ENCODE assay signal across 8 cellular contexts in the genomic region with DNA sequence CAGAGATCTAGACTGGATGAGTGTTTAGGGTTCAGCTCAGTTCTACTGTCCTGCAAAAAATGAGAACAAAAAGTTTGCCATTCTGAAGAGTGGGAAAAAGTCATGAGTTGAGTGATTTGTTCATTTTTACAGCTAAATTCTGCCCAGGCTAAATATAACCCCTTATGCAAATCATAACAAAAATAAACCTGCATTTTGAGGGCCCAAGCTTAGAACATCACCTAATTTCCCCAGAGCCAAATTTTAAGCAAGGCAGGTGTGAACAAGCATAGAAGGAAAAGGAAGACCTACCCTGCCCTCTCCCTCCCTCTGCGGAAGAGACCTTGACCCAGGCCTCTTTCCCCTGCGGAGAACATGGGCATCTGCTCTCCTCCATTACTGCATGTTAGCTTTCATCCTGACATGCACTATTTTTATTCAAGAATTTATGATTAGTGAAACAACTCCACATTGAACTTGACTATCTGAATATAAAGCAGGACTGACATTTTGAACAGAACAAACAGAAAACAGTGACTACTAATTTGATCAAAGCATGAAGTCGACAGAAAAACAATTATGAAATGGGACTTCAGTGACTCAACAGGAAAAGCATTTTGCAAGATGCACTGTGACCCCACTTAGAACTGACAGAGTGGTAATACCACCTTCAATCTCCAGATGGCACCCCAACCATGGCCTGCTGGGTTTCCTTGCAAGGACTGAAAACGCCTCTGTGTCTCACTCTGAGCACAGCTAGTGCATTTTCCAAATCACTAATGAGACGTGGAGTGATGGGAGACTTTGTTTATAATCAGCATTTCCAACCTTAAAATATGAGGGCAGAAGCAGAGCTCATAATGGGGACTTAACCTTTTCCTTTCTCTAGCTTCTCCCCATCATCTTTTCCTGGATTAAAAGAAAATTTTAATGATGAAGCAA.
DNase-seq lines count a peak whose midpoint lies in the region; ATAC-seq and TF ChIP-seq lines count a peak whose summit lies in the region.

No MANE protein-coding gene starts in this region.

- ATAC-seq in GM18873 (IDR thresholded peaks at IDR 0.05; ENCODE audit: low FRiP score, unreplicated experiment) = peak; percentile 49
- peak; percentile 70 for ATAC-seq in HG03139 (IDR thresholded peaks at IDR 0.05; ENCODE audit: unreplicated experiment)
- peak; percentile 94 for ATAC-seq in activated CD4-positive, CD25-positive, alpha-beta regulatory T cell treated with anti-CD3 and anti-CD28 coated beads, Interleukin-2, amount 50 U/mL, for 24 hours

- TF ChIP-seq CTCF in AG09319 (IDR thresholded peaks at IDR 0.05; ENCODE audit: low read depth, low read length) = peak; percentile 88

- DNase-seq in AG09319 (ENCODE audit: extremely low read depth, low read depth) (peak; percentile 88), NCI-H2227 (lab: John Stamatoyannopoulos, UW; ENCODE audit: unreplicated experiment) (peak; percentile 88), cerebellar nuclear complex (lab: John Stamatoyannopoulos, UW) (peak; percentile 43 to 50), kidney tubule cell (ENCODE audit: low spot score) (peak; percentile 90)
- DNase-seq in stimulated activated CD4-positive, alpha-beta T cell treated with anti-CD3 and anti-CD28 coated beads, Interleukin-1b, Interleukin-23, amount 100 ng/mL, for 48 hours = peak; percentile 87

Comparison
In these comparisons a context has a peak if more than half of its experiments do, and no peak if none do; other contexts are left out.
1. Peak in every context shown above with its lines: DNase-seq and ATAC-seq.